In the genomic region with DNA sequence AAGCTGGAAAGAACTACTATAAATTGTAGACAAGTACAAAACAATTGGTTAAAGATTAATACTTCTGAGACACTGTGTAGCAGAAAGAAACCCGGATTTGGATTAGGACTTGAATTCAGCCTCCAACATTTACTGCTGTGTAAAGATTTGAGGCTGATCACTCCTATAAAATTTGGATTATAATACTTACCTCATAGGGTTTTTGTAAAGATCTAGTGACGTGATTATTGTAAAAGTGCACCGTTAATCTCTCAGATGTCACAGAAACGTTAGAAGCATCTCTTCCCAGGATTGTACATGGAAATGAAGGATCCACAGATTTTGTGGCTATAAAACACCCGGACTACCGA, we compare ENCODE assay signal across 8 cellular contexts. TPM values are rescaled to one million over a fixed set of nuclear protein-coding genes. Genes with fewer than 3 reads are reported as not detected.
DNase-seq lines count a peak whose midpoint lies in the region; ATAC-seq lines count a peak whose summit lies in the region.

No MANE protein-coding gene starts in this region.

- H3K27ac ChIP-seq in CD4-positive, alpha-beta memory T cell (ENCODE audit: low read depth, low read length), result peak overlapping the region; percentile 87
- peak overlapping the region; percentile 86 for H3K27ac ChIP-seq in naive thymus-derived CD4-positive, alpha-beta T cell (ENCODE audit: low read depth, low read length)

- CTCF ChIA-PET in CD4-positive, alpha-beta memory T cell (lab: Charles Lee; ENCODE audit: partially characterized antibody), result interaction anchor here (1.2 to 2.3 kb wide), 2 partner anchors 10 to 108 kb away, joined by 4 to 17 read pairs; no protein-coding TSS in a partner anchor
- CTCF ChIA-PET in naive thymus-derived CD4-positive, alpha-beta T cell (lab: Charles Lee), result interaction anchor here (0.8 to 1.2 kb wide), 2 partner anchors 10 to 234 kb away, joined by 3 read pairs; no protein-coding TSS in a partner anchor

- H3K27me3 Mint-ChIP-seq in CD4-positive, alpha-beta memory T cell, result peaks cover 0 to 1% of the 10 kb centered on the region in 2 donors
- H3K27me3 Mint-ChIP-seq in activated naive CD8-positive, alpha-beta T cell treated with anti-CD3 and anti-CD28 coated beads, Interleukin-2, amount 10 ng/mL, durations not matched to agents 7 days and 5 days, result peaks cover 4% of the 10 kb centered on the region
- H3K27me3 Mint-ChIP-seq in naive thymus-derived CD4-positive, alpha-beta T cell, result peaks cover 0 to 8% (median 0%) of the 10 kb centered on the region in 5 donors

- intact Hi-C loops in CD4-positive, alpha-beta memory T cell (cut with micrococcal nuclease), result loop anchor here (1.0 to 5.0 kb wide), 6 partner anchors 9 to 673 kb away; a partner anchor contains a TSS
- intact Hi-C loops in naive thymus-derived CD4-positive, alpha-beta T cell (cut with micrococcal nuclease), result loop anchor here (1.0 to 10.0 kb wide), 12 partner anchors 8 to 733 kb away; a partner anchor contains a TSS

- POLR2A ChIA-PET in CD4-positive, alpha-beta memory T cell (lab: Charles Lee; ENCODE audit: partially characterized antibody), result interaction anchor here (0.8 to 1.9 kb wide), 4 partner anchors 10 to 676 kb away, joined by 3 to 12 read pairs (median 4); a partner anchor contains a TSS
- POLR2A ChIA-PET in activated naive CD8-positive, alpha-beta T cell treated with anti-CD3 and anti-CD28 coated beads, Interleukin-2, amount 10 ng/mL, durations not matched to agents 7 days and 5 days (lab: Charles Lee), result interaction anchor here (1.2 to 1.6 kb wide), 3 partner anchors 8 to 673 kb away, joined by 4 to 6 read pairs (median 5); a partner anchor contains a TSS
- POLR2A ChIA-PET in naive thymus-derived CD4-positive, alpha-beta T cell (lab: Charles Lee), result interaction anchor here (1.2 to 2.3 kb wide), 4 partner anchors 36 to 674 kb away, joined by 3 to 11 read pairs (median 4); a partner anchor contains a TSS

- H3K27me3 ChIP-seq in CD4-positive, alpha-beta memory T cell (ENCODE audit: insufficient read depth, low read length), result no peaks in the 10 kb centered on the region
- no peaks in the 10 kb centered on the region for H3K27me3 ChIP-seq in naive thymus-derived CD4-positive, alpha-beta T cell (ENCODE audit: control insufficient read depth in 2 of 2, insufficient read depth in 2 of 2, low read length in 2 of 2)

- no peaks in the 10 kb centered on the region for H3K9me3 Mint-ChIP-seq in CD4-positive, alpha-beta memory T cell
- H3K9me3 Mint-ChIP-seq in activated naive CD8-positive, alpha-beta T cell treated with anti-CD3 and anti-CD28 coated beads, Interleukin-2, amount 10 ng/mL, durations not matched to agents 7 days and 5 days, result no peaks in the 10 kb centered on the region
- no peaks in the 10 kb centered on the region for H3K9me3 Mint-ChIP-seq in naive thymus-derived CD4-positive, alpha-beta T cell

- H3K36me3 ChIP-seq in CD4-positive, alpha-beta memory T cell (ENCODE audit: insufficient read depth, low read length), result no peaks in the 10 kb centered on the region
- H3K36me3 ChIP-seq in naive thymus-derived CD4-positive, alpha-beta T cell (ENCODE audit: control insufficient read depth in 2 of 3, insufficient read depth in 3 of 3, low read length in 3 of 3), result peaks cover 0 to 4% (median 0%) of the 10 kb centered on the region in 3 experiments

- DNase-seq in CD4-positive, alpha-beta memory T cell, result no peak
- DNase-seq in activated naive CD8-positive, alpha-beta T cell treated with anti-CD3 and anti-CD28 coated beads, Interleukin-2, amount 10 ng/mL, durations not matched to agents 7 days and 5 days, result no peak
- no peak for DNase-seq in naive thymus-derived CD4-positive, alpha-beta T cell
- DNase-seq in NCI-H1417 treated with DMSO at 0.1 percent for 48 hours (lab: John Stamatoyannopoulos, UW), result no peak
- DNase-seq in COR-L47 (lab: John Stamatoyannopoulos, UW), result no peak
- no peak for DNase-seq in DMS79 treated with DMSO at 0.1 percent for 48 hours (lab: John Stamatoyannopoulos, UW)
- DNase-seq in EL, result no peak

- H3K27ac Mint-ChIP-seq in CD4-positive, alpha-beta memory T cell, result peak overlapping the region; percentile 93 to 100 (median 99)
- peak overlapping the region; percentile 91 for H3K27ac Mint-ChIP-seq in activated naive CD8-positive, alpha-beta T cell treated with anti-CD3 and anti-CD28 coated beads, Interleukin-2, amount 10 ng/mL, durations not matched to agents 7 days and 5 days
- H3K27ac Mint-ChIP-seq in naive thymus-derived CD4-positive, alpha-beta T cell, result peak overlapping the region; percentile 92 to 100 (median 97)

- H3K4me1 Mint-ChIP-seq in CD4-positive, alpha-beta memory T cell, result peaks cover 12 to 29% (median 23%) of the 10 kb centered on the region in 4 donors
- peaks cover 18% of the 10 kb centered on the region for H3K4me1 Mint-ChIP-seq in activated naive CD8-positive, alpha-beta T cell treated with anti-CD3 and anti-CD28 coated beads, Interleukin-2, amount 10 ng/mL, durations not matched to agents 7 days and 5 days
- H3K4me1 Mint-ChIP-seq in naive thymus-derived CD4-positive, alpha-beta T cell, result peaks cover 4 to 37% (median 32%) of the 10 kb centered on the region in 7 donors

- peak overlapping the region; percentile 94 to 100 (median 100) for H3K4me3 Mint-ChIP-seq in CD4-positive, alpha-beta memory T cell
- H3K4me3 Mint-ChIP-seq in activated naive CD8-positive, alpha-beta T cell treated with anti-CD3 and anti-CD28 coated beads, Interleukin-2, amount 10 ng/mL, durations not matched to agents 7 days and 5 days, result peak overlapping the region; percentile 99
- peak overlapping the region; percentile 95 to 100 (median 100) for H3K4me3 Mint-ChIP-seq in naive thymus-derived CD4-positive, alpha-beta T cell

- peaks cover 24% of the 10 kb centered on the region for H3K4me1 ChIP-seq in CD4-positive, alpha-beta memory T cell (ENCODE audit: insufficient read depth, low read length)
- H3K4me1 ChIP-seq in naive thymus-derived CD4-positive, alpha-beta T cell (ENCODE audit: control insufficient read depth in 2 of 2, insufficient read depth in 2 of 2, low read length in 2 of 2), result peaks cover 10 to 13% of the 10 kb centered on the region in 2 donors

- peaks cover 4 to 15% of the 10 kb centered on the region in 2 donors for H3K36me3 Mint-ChIP-seq in CD4-positive, alpha-beta memory T cell
- H3K36me3 Mint-ChIP-seq in activated naive CD8-positive, alpha-beta T cell treated with anti-CD3 and anti-CD28 coated beads, Interleukin-2, amount 10 ng/mL, durations not matched to agents 7 days and 5 days, result peaks cover 13% of the 10 kb centered on the region
- peaks cover 0 to 4% (median 3%) of the 10 kb centered on the region in 5 donors for H3K36me3 Mint-ChIP-seq in naive thymus-derived CD4-positive, alpha-beta T cell

- peak overlapping the region; percentile 54 to 85 for H3K4me3 ChIP-seq in CD4-positive, alpha-beta memory T cell (ENCODE audit: low read length in 2 of 2)
- peak overlapping the region; percentile 96 for H3K4me3 ChIP-seq in naive thymus-derived CD4-positive, alpha-beta T cell (ENCODE audit: low read length)

- ATAC-seq in HG02840 (IDR thresholded peaks at IDR 0.05; ENCODE audit: low FRiP score, unreplicated experiment), result peak; percentile 9
- ATAC-seq in activated naive CD8-positive, alpha-beta T cell treated with anti-CD3 and anti-CD28 coated beads, Interleukin-2, amount 10 ng/mL, durations not matched to agents 7 days and 5 days (ENCODE audit: low read depth), result no peak
- no peak for ATAC-seq in naive thymus-derived CD4-positive, alpha-beta T cell

- H3K9me3 ChIP-seq in CD4-positive, alpha-beta memory T cell (ENCODE audit: control insufficient read depth in 1 of 2, low read length in 2 of 2), result no peaks in the 10 kb centered on the region
- no peaks in the 10 kb centered on the region for H3K9me3 ChIP-seq in naive thymus-derived CD4-positive, alpha-beta T cell (ENCODE audit: control insufficient read depth in 2 of 3, low read length in 3 of 3)

RNA-seq across cellular contexts. Expression of a gene that starts 0.3 kb away (rescaled TPM):
- 10 to 100 TPM; 26.6 to 33.3 TPM for total RNA-seq in CD4-positive, alpha-beta memory T cell
- polyA plus RNA-seq in CD4-positive, alpha-beta memory T cell, result 100 to 1,000 TPM in 1 of 2 donors, 10 to 100 TPM in 1; 82.3 to 143 TPM
- 10 to 100 TPM; 37.8 to 38.3 TPM for total RNA-seq in activated naive CD8-positive, alpha-beta T cell treated with anti-CD3 and anti-CD28 coated beads, Interleukin-2, amount 10 ng/mL, durations not matched to agents 7 days and 5 days
- 10 to 100 TPM; 16.7 to 38.4 (median 29.5) TPM for total RNA-seq in naive thymus-derived CD4-positive, alpha-beta T cell
- 10 to 100 TPM; 80.3 to 88.7 TPM for polyA plus RNA-seq in naive thymus-derived CD4-positive, alpha-beta T cell

RNA-seq across cellular contexts. Expression of a gene that starts 57.2 kb away (rescaled TPM):
- 10 to 100 TPM; 47.1 to 51.0 TPM for total RNA-seq in CD4-positive, alpha-beta memory T cell
- 10 to 100 TPM; 15.5 to 26.9 TPM for polyA plus RNA-seq in CD4-positive, alpha-beta memory T cell
- total RNA-seq in activated naive CD8-positive, alpha-beta T cell treated with anti-CD3 and anti-CD28 coated beads, Interleukin-2, amount 10 ng/mL, durations not matched to agents 7 days and 5 days, result 10 to 100 TPM; 43.4 TPM
- total RNA-seq in naive thymus-derived CD4-positive, alpha-beta T cell, result 10 to 100 TPM; 22.2 to 62.4 (median 35.5) TPM
- polyA plus RNA-seq in naive thymus-derived CD4-positive, alpha-beta T cell, result 10 to 100 TPM; 15.3 to 22.0 TPM
